In the genomic region with DNA sequence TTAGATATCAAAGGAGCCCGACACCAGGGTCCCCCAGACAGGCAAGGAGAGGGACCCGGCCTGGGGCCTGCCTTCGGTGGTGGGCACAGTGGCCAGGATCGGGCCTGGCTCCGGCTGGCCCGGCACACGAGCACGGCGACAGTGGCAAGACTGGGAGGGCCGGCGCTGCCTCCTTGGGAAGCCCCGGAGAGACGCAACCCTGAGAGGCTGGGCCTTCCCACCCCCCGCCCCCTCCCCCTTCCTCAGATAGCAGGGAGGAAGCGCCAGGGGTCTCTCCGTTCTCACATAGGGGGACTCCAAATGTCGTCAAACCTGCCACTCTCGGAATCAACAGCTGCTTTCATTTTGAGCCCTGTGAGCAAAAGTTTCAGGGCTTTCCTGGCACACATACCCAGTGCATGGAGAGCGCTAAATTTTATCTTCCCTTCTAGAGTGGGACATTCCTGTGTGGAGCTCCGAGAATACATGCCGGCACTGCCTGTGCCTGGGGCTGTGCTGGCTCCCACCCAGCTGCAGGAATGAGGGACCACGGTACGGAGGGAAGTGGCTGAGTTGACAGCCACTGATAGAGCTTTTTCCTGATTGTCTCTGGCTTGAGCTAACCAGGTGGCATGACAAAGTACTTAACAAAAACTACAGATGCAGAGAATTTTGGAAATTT, we compare ENCODE assay signal across 8 cellular contexts.
DNase-seq lines count a peak whose midpoint lies in the region; ATAC-seq and TF ChIP-seq lines count a peak whose summit lies in the region.

No MANE protein-coding gene starts in this region.

- DNase-seq in G401 (ENCODE audit: low spot score) (peak; percentile 40), KG1 (lab: John Stamatoyannopoulos, UW) (peak; percentile 25), adipocyte (ENCODE audit: low read depth) (peak; percentile 44), right cardiac atrium (peak; percentile 36 to 78 (median 65)), retinal pigment epithelial cell (ENCODE audit: low read depth) (no peak), superior temporal gyrus (ENCODE audit: extremely low spot score) (no peak), middle frontal gyrus (ENCODE audit: extremely low spot score, low spot score) (no peak)

- H3K27me3 ChIP-seq in adipocyte (replicated peaks; ENCODE audit: control insufficient read depth, insufficient read depth, low read length) (peaks cover 6% of the 10 kb centered on the region), right cardiac atrium (ENCODE audit: control insufficient read depth, insufficient read depth) (no peaks in the 10 kb centered on the region)

- H3K27ac ChIP-seq in right cardiac atrium (ENCODE audit: low read length) = peak overlapping the region; percentile 68

- ATAC-seq in GM21423 (IDR thresholded peaks at IDR 0.05; ENCODE audit: unreplicated experiment) (peak; percentile 32), right cardiac atrium (peak; percentile 77)

- intact Hi-C loops in right cardiac atrium (cut with DNase I) = loop anchor here in 1 of 4 donors (10.0 kb wide), 1 partner anchor 79 kb away; no protein-coding TSS in a partner anchor

- no peak for TF ChIP-seq CTCF in retinal pigment epithelial cell (conservative IDR thresholded peaks at IDR 0.05; ENCODE audit: low read depth, low read length)

- in situ Hi-C loops in G401 (cut with HindIII; ENCODE audit: low sequenced_read_pairs) = no loop called here

- H3K9me3 ChIP-seq in adipocyte (ENCODE audit: control insufficient read depth, low read length) (no peaks in the 10 kb centered on the region), right cardiac atrium (ENCODE audit: control insufficient read depth, low read length) (no peaks in the 10 kb centered on the region)

- H3K4me1 ChIP-seq in adipocyte (ENCODE audit: control insufficient read depth, insufficient read depth, low read length) = peaks cover 6% of the 10 kb centered on the region
- no peaks in the 10 kb centered on the region for H3K4me1 ChIP-seq in right cardiac atrium (ENCODE audit: control insufficient read depth, insufficient read depth, low read length)

- H3K9ac ChIP-seq in adipocyte (ENCODE audit: low read length) = peak overlapping the region; percentile 88

- no peaks in the 10 kb centered on the region for H3K36me3 ChIP-seq in adipocyte (ENCODE audit: control insufficient read depth, insufficient read depth, low read length, severe bottlenecking)

- peak overlapping the region; percentile 91 for H3K4me3 ChIP-seq in adipocyte (ENCODE audit: low read length)
- peak overlapping the region; percentile 72 for H3K4me3 ChIP-seq in right cardiac atrium (ENCODE audit: low read length)
- H3K4me3 ChIP-seq in retinal pigment epithelial cell (ENCODE audit: low read length) = peak overlapping the region; percentile 59

- under 1% methylated on average over 23 of the region's 23 CpGs for WGBS in right cardiac atrium

Comparison
In these comparisons a context has a peak if more than half of its experiments do, and no peak if none do; other contexts are left out.
1. DNase-seq: peak in G401 (single experiment), KG1 (single experiment), adipocyte (single experiment) and right cardiac atrium (3 of 3); none in retinal pigment epithelial cell (single experiment), superior temporal gyrus (single experiment) and middle frontal gyrus (single experiment).
2. Peak in every context shown above with its lines, with median percentiles within 50 percentile points of each other: H3K4me3 ChIP-seq.